In genomic region chr11:121070951-121071350, GRCh38 we compare ENCODE assay signal across 30 cellular contexts. TPM values are rescaled to one million over a fixed set of nuclear protein-coding genes. Genes with fewer than 3 reads are reported as not detected.
A peak's percentile ranks its signal among the peaks of the same experiment; 100 is the strongest.
DNase-seq lines count a peak whose midpoint lies in the region; ATAC-seq and TF ChIP-seq lines count a peak whose summit lies in the region.
"Had no signal": no experiment of that assay in that cellular context is flagged by ENCODE, and none has a peak within 500 bp of the region (broad histone marks: within the 10 kb centered on the region; RNA-seq: fewer than 3 reads in every experiment).

No MANE protein-coding gene starts in this region.

- H3K27me3 ChIP-seq in HUES64 (ENCODE audit: insufficient read depth, low read length) (no peaks in the 10 kb centered on the region), dorsolateral prefrontal cortex (no peaks in the 10 kb centered on the region), colonic mucosa (no peaks in the 10 kb centered on the region)
- H3K27me3 ChIP-seq: BLaER1, breast epithelium, esophagus muscularis mucosa, transverse colon had no signal

- peaks cover 73% of the 10 kb centered on the region for H3K36me3 Mint-ChIP-seq in nephron (ENCODE audit: low read depth)

- H3K4me3 Mint-ChIP-seq in nephron: no peak overlapping the region
- H3K4me3 Mint-ChIP-seq: activated CD4-positive, alpha-beta T cell treated with anti-CD3 and anti-CD28 coated beads, Interleukin-2, amount 10 ng/mL, durations not matched to agents 7 days and 5 days; activated T-cell treated with anti-CD3 and anti-CD28 coated beads, Interleukin-2, amount 50 U/mL, for 4 hours; effector memory CD8-positive, alpha-beta T cell; naive B cell; T-helper 2 cell treated with Interferon-gamma antibody and Interleukin-4, amounts not matched to agents 5 μg/mL and 100 μg/mL, for 36 hours had no signal

- H3K27me3 Mint-ChIP-seq in nephron (ENCODE audit: low read depth): no peaks in the 10 kb centered on the region
- H3K27me3 Mint-ChIP-seq: activated CD4-positive, alpha-beta T cell treated with anti-CD3 and anti-CD28 coated beads, Interleukin-2, amount 10 ng/mL, durations not matched to agents 7 days and 5 days; effector memory CD8-positive, alpha-beta T cell; naive B cell had no signal

- H3K9me3 Mint-ChIP-seq in nephron: peaks cover 3% of the 10 kb centered on the region
- H3K9me3 Mint-ChIP-seq: activated CD4-positive, alpha-beta T cell treated with anti-CD3 and anti-CD28 coated beads, Interleukin-2, amount 10 ng/mL, durations not matched to agents 7 days and 5 days; effector memory CD8-positive, alpha-beta T cell; T-helper 2 cell treated with Interferon-gamma antibody and Interleukin-4, amounts not matched to agents 5 μg/mL and 100 μg/mL, for 36 hours had no signal

- peak overlapping the region; percentile 85 for H3K27ac ChIP-seq in HUES64 (ENCODE audit: low read depth, low read length)
- peak overlapping the region in 48 of 59 donors; percentile 0 to 86 (median 72) for H3K27ac ChIP-seq in dorsolateral prefrontal cortex
- no peak overlapping the region for H3K27ac ChIP-seq in colonic mucosa
- H3K27ac ChIP-seq: BLaER1, HL-60, transverse colon, WERI-Rb-1 had no signal

- H3K4me3 ChIP-seq in HUES64 (ENCODE audit: low read length) (no peak overlapping the region), dorsolateral prefrontal cortex (no peak overlapping the region), colonic mucosa (no peak overlapping the region)
- H3K4me3 ChIP-seq: BLaER1, breast epithelium, coronary artery, esophagus muscularis mucosa, transverse colon had no signal

- H3K36me3 ChIP-seq in HUES64 (ENCODE audit: insufficient read depth, low read length) (peaks cover 22% of the 10 kb centered on the region), colonic mucosa (no peaks in the 10 kb centered on the region)
- H3K36me3 ChIP-seq: breast epithelium had no signal

- TF ChIP-seq POLR2A in GM18505 (IDR thresholded peaks at IDR 0.05; ENCODE audit: borderline replicate concordance, extremely low read depth, insufficient read depth, insufficient read length): no peak

- H3K4me1 ChIP-seq in HUES64 (ENCODE audit: insufficient read depth, low read length) (peaks cover 14% of the 10 kb centered on the region), colonic mucosa (no peaks in the 10 kb centered on the region)
- H3K4me1 ChIP-seq: breast epithelium had no signal

- peak overlapping the region in 2 of 3 experiments; percentile 68 to 84 for H3K27ac Mint-ChIP-seq in nephron
- H3K27ac Mint-ChIP-seq: activated CD4-positive, alpha-beta T cell treated with anti-CD3 and anti-CD28 coated beads, Interleukin-2, amount 10 ng/mL, durations not matched to agents 7 days and 5 days; effector memory CD8-positive, alpha-beta T cell; T-helper 2 cell treated with Interferon-gamma antibody and Interleukin-4, amounts not matched to agents 5 μg/mL and 100 μg/mL, for 36 hours had no signal

- H3K9ac ChIP-seq in HUES64 (ENCODE audit: low read depth, low read length): peak overlapping the region; percentile 23; the same call in 1 of the 2 replicates
- H3K9ac ChIP-seq in colonic mucosa (ENCODE audit: low read depth in 2 of 2, low read length in 2 of 2): no peak overlapping the region
- H3K9ac ChIP-seq: BLaER1 had no signal

- TF ChIP-seq CTCF in dorsolateral prefrontal cortex (IDR thresholded peaks at IDR 0.05 in 54 of 56, conservative IDR thresholded peaks at IDR 0.05 in 2 of 56; ENCODE audit: low read depth in 1 of 56, partially characterized antibody in 56 of 56) (no peak), nephron (IDR thresholded peaks at IDR 0.05; ENCODE audit: unreplicated experiment in 3 of 3) (no peak), colonic mucosa (IDR thresholded peaks at IDR 0.05) (no peak)

- DNase-seq in EH (ENCODE audit: low read depth) (peak; percentile 9), dorsolateral prefrontal cortex (no peak), ureter (ENCODE audit: low spot score) (no peak), colonic mucosa (no peak), UCSD-AML1 (lab: John Stamatoyannopoulos, UW; ENCODE audit: unreplicated experiment) (no peak)
- DNase-seq: activated CD4-positive, alpha-beta T cell treated with anti-CD3 and anti-CD28 coated beads, Interleukin-2, amount 10 ng/mL, durations not matched to agents 7 days and 5 days; activated T-cell treated with anti-CD3 and anti-CD28 coated beads, Interleukin-2, amount 50 U/mL, for 4 hours; DND-41; effector memory CD8-positive, alpha-beta T cell; naive B cell; NCI-H1048; NCI-H1694 treated with DMSO at 0.1 percent for 48 hours; NCI-H2171; NCI-H526; SHP77 treated with DMSO at 0.1 percent for 48 hours; small intestine; stimulated activated CD4-positive, alpha-beta T cell treated with anti-CD3 and anti-CD28 coated beads, Interleukin-1b, Interleukin-23, amount 100 ng/mL, for 48 hours; stimulated activated CD8-positive, alpha-beta memory T cell treated with anti-CD3 and anti-CD28 coated beads, Interleukin-4, amount 100 ng/mL, for 48 hours; transverse colon; WERI-Rb-1 had no signal

- WGBS in HUES64: 100% methylated on average over 1 of the region's 1 CpG

- intact Hi-C loops in dorsolateral prefrontal cortex (cut with DNase I) (no loop called here), colonic mucosa (cut with DNase I) (no loop called here)

- H3K9me3 ChIP-seq in HUES64 (ENCODE audit: insufficient read depth, low read depth, low read length): no peaks in the 10 kb centered on the region
- no peaks in the 10 kb centered on the region for H3K9me3 ChIP-seq in colonic mucosa
- H3K9me3 ChIP-seq: breast epithelium, esophagus muscularis mucosa, transverse colon had no signal

- ATAC-seq in GM18505 (IDR thresholded peaks at IDR 0.05; ENCODE audit: unreplicated experiment): no peak
- ATAC-seq: activated T-cell treated with anti-CD3 and anti-CD28 coated beads, Interleukin-2, amount 50 U/mL, for 4 hours; effector memory CD8-positive, alpha-beta T cell; Panc1 had no signal

- H3K4me1 Mint-ChIP-seq in nephron: peaks cover 30% of the 10 kb centered on the region
- H3K4me1 Mint-ChIP-seq: activated CD4-positive, alpha-beta T cell treated with anti-CD3 and anti-CD28 coated beads, Interleukin-2, amount 10 ng/mL, durations not matched to agents 7 days and 5 days had no signal

RNA-seq across cellular contexts. Expression of gene TECTA, which starts 30.1 kb away (rescaled TPM):
- 0.45 TPM for polyA plus RNA-seq in HUES64 (2013, experiment 1 of 2)
- 0.57 TPM for polyA plus RNA-seq in HUES64 (2013, experiment 2 of 2)
- 1 to 10 TPM; 2.4 to 7.8 (median 4.3) TPM for total RNA-seq in dorsolateral prefrontal cortex
- 0.83 TPM for total RNA-seq in ureter
- total RNA-seq in colonic mucosa: under 1 TPM; 0.16 to 0.20 TPM

RNA-seq across cellular contexts. Expression of gene TBCEL, which starts 47.0 kb away (rescaled TPM):
- polyA plus RNA-seq in HUES64 (2013, experiment 1 of 2): 5.9 TPM
- 6.3 TPM for polyA plus RNA-seq in HUES64 (2013, experiment 2 of 2)
- total RNA-seq in dorsolateral prefrontal cortex: 10 to 100 TPM; 32.6 to 66.6 (median 44.3) TPM
- total RNA-seq in ureter: 31.0 TPM
- total RNA-seq in colonic mucosa: 10 to 100 TPM in 1 of 2 donors, 1 to 10 TPM in 1; 7.5 to 10.1 TPM
